ENCODE assay signal across 12 cellular contexts in genomic region chr18:66872277-66872676, GRCh38.
DNase-seq lines count a peak whose midpoint lies in the region; ATAC-seq and TF ChIP-seq lines count a peak whose summit lies in the region.
"Had no signal": no experiment of that assay in that cellular context is flagged by ENCODE, and none has a peak within 500 bp of the region (broad histone marks: within the 10 kb centered on the region; RNA-seq: fewer than 3 reads in every experiment).

No MANE protein-coding gene starts in this region.

- no peaks in the 10 kb centered on the region for H3K27me3 Mint-ChIP-seq in GM23338 (ENCODE audit: insufficient read depth, low read depth, poor library complexity)
- no peaks in the 10 kb centered on the region for H3K27me3 Mint-ChIP-seq in activated CD8-positive, alpha-beta memory T cell treated with anti-CD3 and anti-CD28 coated beads, Interleukin-2, amount 10 ng/mL, durations not matched to agents 7 days and 5 days
- H3K27me3 Mint-ChIP-seq: activated naive CD4-positive, alpha-beta T cell treated with anti-CD3 and anti-CD28 coated beads, Interleukin-2, amount 50 U/mL, for 24 hours had no signal

- H3K36me3 Mint-ChIP-seq in GM23338 (ENCODE audit: low read depth), result no peaks in the 10 kb centered on the region
- H3K36me3 Mint-ChIP-seq in activated CD8-positive, alpha-beta memory T cell treated with anti-CD3 and anti-CD28 coated beads, Interleukin-2, amount 10 ng/mL, durations not matched to agents 7 days and 5 days, result no peaks in the 10 kb centered on the region
- H3K36me3 Mint-ChIP-seq: activated naive CD4-positive, alpha-beta T cell treated with anti-CD3 and anti-CD28 coated beads, Interleukin-2, amount 50 U/mL, for 24 hours had no signal

- CTCF ChIA-PET in activated CD8-positive, alpha-beta memory T cell treated with anti-CD3 and anti-CD28 coated beads, Interleukin-2, amount 10 ng/mL, durations not matched to agents 7 days and 5 days (lab: Charles Lee), result no interaction called here

- WGBS in lower leg skin, 2 donors, result 0 to 15% methylated on average over 1 of the region's 1 CpG

- in situ Hi-C loops in astrocyte of the spinal cord (cut with HindIII; ENCODE audit: low sequenced_read_pairs), result no loop called here

- H3K4me1 ChIP-seq in GM23338 (ENCODE audit: insufficient read depth), result no peaks in the 10 kb centered on the region

- H3K27ac Mint-ChIP-seq in GM23338, result no peak overlapping the region
- H3K27ac Mint-ChIP-seq in activated CD8-positive, alpha-beta memory T cell treated with anti-CD3 and anti-CD28 coated beads, Interleukin-2, amount 10 ng/mL, durations not matched to agents 7 days and 5 days, result no peak overlapping the region
- H3K27ac Mint-ChIP-seq: activated naive CD4-positive, alpha-beta T cell treated with anti-CD3 and anti-CD28 coated beads, Interleukin-2, amount 50 U/mL, for 24 hours had no signal

- H3K79me2 ChIP-seq in GM23338 (replicated peaks; ENCODE audit: insufficient read depth), result no peaks in the 10 kb centered on the region

- ATAC-seq in GM23338, result no peak
- no peak for ATAC-seq in activated CD8-positive, alpha-beta memory T cell treated with anti-CD3 and anti-CD28 coated beads, Interleukin-2, amount 10 ng/mL, durations not matched to agents 7 days and 5 days
- ATAC-seq: stimulated activated naive CD8-positive, alpha-beta T cell treated with anti-CD3 and anti-CD28 coated beads, Interleukin-15, Interleukin-2, amounts not matched to agents 100 U/mL and 50 U/mL, for 24 hours had no signal

- no peak overlapping the region for H3K4me2 ChIP-seq in GM23338

- TF ChIP-seq POLR2A in lower leg skin (IDR thresholded peaks at IDR 0.05), result no peak

- intact Hi-C loops in lower leg skin (cut with DNase I; ENCODE audit: low total_unique reads), result no loop called here

- TF ChIP-seq CTCF in GM23338 (conservative IDR thresholded peaks at IDR 0.05; ENCODE audit: low read depth in 2 of 2) (peak in 1 of 2 experiments; percentile 38; a peak in 3 of 4 replicates), astrocyte of the spinal cord (IDR thresholded peaks at IDR 0.05; ENCODE audit: low read depth, low read length) (no peak), lower leg skin (IDR thresholded peaks at IDR 0.05) (no peak)

- H3K4me1 Mint-ChIP-seq in GM23338, result peaks cover 6% of the 10 kb centered on the region; the same call in 2 of the 3 replicates
- H3K4me1 Mint-ChIP-seq in activated CD8-positive, alpha-beta memory T cell treated with anti-CD3 and anti-CD28 coated beads, Interleukin-2, amount 10 ng/mL, durations not matched to agents 7 days and 5 days, result no peaks in the 10 kb centered on the region
- H3K4me1 Mint-ChIP-seq: activated naive CD4-positive, alpha-beta T cell treated with anti-CD3 and anti-CD28 coated beads, Interleukin-2, amount 50 U/mL, for 24 hours had no signal

- no peaks in the 10 kb centered on the region for H4K20me1 ChIP-seq in GM23338 (replicated peaks; ENCODE audit: insufficient read depth)

- H3K36me3 ChIP-seq in GM23338 (ENCODE audit: insufficient read depth), result no peaks in the 10 kb centered on the region

- H3K4me3 ChIP-seq in GM23338 (no peak overlapping the region), astrocyte of the spinal cord (ENCODE audit: low read depth, low read length) (no peak overlapping the region), lower leg skin (ENCODE audit: low read depth, poor library complexity, severe bottlenecking) (no peak overlapping the region)

- no peaks in the 10 kb centered on the region for H3K9me3 Mint-ChIP-seq in GM23338
- H3K9me3 Mint-ChIP-seq in activated CD8-positive, alpha-beta memory T cell treated with anti-CD3 and anti-CD28 coated beads, Interleukin-2, amount 10 ng/mL, durations not matched to agents 7 days and 5 days (ENCODE audit: low read depth), result no peaks in the 10 kb centered on the region
- H3K9me3 Mint-ChIP-seq: activated naive CD4-positive, alpha-beta T cell treated with anti-CD3 and anti-CD28 coated beads, Interleukin-2, amount 50 U/mL, for 24 hours had no signal

- no peak overlapping the region for H3K27ac ChIP-seq in GM23338 (ENCODE audit: low read depth)

- DNase-seq in GM23338 (ENCODE audit: low spot score) (peak; percentile 16), NCI-H2171 (lab: John Stamatoyannopoulos, UW) (peak; percentile 8), astrocyte of the spinal cord (ENCODE audit: low read depth, low spot score) (peak; percentile 25), midbrain (lab: John Stamatoyannopoulos, UW) (peak; percentile 3), lower leg skin (ENCODE audit: low spot score in 2 of 2) (no peak), GDM1 (lab: John Stamatoyannopoulos, UW) (no peak), NCI-H1048 (lab: John Stamatoyannopoulos, UW) (no peak)
- DNase-seq in activated CD8-positive, alpha-beta memory T cell treated with anti-CD3 and anti-CD28 coated beads, Interleukin-2, amount 10 ng/mL, durations not matched to agents 7 days and 5 days, result no peak
- DNase-seq: retina; stimulated activated naive CD8-positive, alpha-beta T cell treated with anti-CD3 and anti-CD28 coated beads, Interleukin-15, Interleukin-2, amounts not matched to agents 100 U/mL and 50 U/mL, for 24 hours; T1000 had no signal

- H3K27me3 ChIP-seq in GM23338 (ENCODE audit: insufficient read depth), result no peaks in the 10 kb centered on the region

- no peak overlapping the region for H2AFZ ChIP-seq in GM23338

- no peak overlapping the region for H3K4me3 Mint-ChIP-seq in GM23338
- H3K4me3 Mint-ChIP-seq in activated CD8-positive, alpha-beta memory T cell treated with anti-CD3 and anti-CD28 coated beads, Interleukin-2, amount 10 ng/mL, durations not matched to agents 7 days and 5 days, result no peak overlapping the region
- H3K4me3 Mint-ChIP-seq: activated naive CD4-positive, alpha-beta T cell treated with anti-CD3 and anti-CD28 coated beads, Interleukin-2, amount 50 U/mL, for 24 hours had no signal

- H3F3A ChIP-seq in GM23338 (replicated peaks; ENCODE audit: low read depth), result no peaks in the 10 kb centered on the region

- H3K9me2 ChIP-seq in GM23338 (ENCODE audit: insufficient read depth), result no peaks in the 10 kb centered on the region

TF ChIP-seq in GM23338, 12 proteins besides CTCF, POLR2A, EP300 and RAD21 (continues in another document):
- no peak for TF ChIP-seq STAT1 (IDR thresholded peaks at IDR 0.05; ENCODE audit: unreplicated experiment)
- no peak for TF ChIP-seq EZH2phosphoT487 (IDR thresholded peaks at IDR 0.05; ENCODE audit: unreplicated experiment)
- TF ChIP-seq REST (IDR thresholded peaks at IDR 0.05; ENCODE audit: unreplicated experiment), result no peak

Comparison
In these comparisons a context has a peak if more than half of its experiments do, and no peak if none do; other contexts are left out.
1. DNase-seq: peak in GM23338 (single experiment), NCI-H2171 (single experiment), astrocyte of the spinal cord (single experiment) and midbrain (single experiment); none in lower leg skin (0 of 2), GDM1 (single experiment), activated CD8-positive, alpha-beta memory T cell treated with anti-CD3 and anti-CD28 coated beads, Interleukin-2, amount 10 ng/mL, durations not matched to agents 7 days and 5 days (single experiment) and NCI-H1048 (single experiment).